Comparison of ENCODE assay signal across 1 cellular context in the genomic region with DNA sequence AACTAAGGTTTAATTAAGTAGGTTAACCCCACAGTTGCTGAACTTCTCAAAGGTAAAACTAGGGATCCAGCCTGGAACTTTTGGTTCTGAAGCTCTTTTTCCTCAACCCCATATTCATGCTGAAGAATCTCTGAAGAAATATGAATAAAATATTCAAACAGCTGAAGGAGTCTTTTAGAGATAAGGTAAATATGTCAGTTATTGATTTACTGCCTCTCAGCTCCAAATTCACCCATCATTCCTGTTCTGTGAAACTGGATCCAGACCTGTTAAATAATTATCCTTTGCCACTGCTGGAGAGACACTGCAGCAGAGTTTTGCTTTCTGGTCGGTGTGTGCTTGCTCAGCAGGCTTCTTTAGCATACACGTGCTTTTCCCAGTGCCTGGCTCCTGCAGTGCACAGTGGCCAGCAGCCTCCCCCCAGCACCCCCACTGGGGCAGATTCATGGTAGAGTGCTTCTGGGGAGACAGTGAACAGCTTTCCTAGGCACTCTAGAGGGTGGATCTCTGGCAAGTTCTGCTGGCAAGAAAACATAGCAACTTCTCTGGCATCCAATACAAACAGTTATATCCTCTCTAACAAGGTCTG.
TF ChIP-seq lines count a peak whose summit lies in the region.

No MANE protein-coding gene starts in this region.

TF ChIP-seq in K562, 482 proteins besides CTCF, POLR2A, EP300 and RAD21 (continued from another document):
- TF ChIP-seq, protein P1, sequence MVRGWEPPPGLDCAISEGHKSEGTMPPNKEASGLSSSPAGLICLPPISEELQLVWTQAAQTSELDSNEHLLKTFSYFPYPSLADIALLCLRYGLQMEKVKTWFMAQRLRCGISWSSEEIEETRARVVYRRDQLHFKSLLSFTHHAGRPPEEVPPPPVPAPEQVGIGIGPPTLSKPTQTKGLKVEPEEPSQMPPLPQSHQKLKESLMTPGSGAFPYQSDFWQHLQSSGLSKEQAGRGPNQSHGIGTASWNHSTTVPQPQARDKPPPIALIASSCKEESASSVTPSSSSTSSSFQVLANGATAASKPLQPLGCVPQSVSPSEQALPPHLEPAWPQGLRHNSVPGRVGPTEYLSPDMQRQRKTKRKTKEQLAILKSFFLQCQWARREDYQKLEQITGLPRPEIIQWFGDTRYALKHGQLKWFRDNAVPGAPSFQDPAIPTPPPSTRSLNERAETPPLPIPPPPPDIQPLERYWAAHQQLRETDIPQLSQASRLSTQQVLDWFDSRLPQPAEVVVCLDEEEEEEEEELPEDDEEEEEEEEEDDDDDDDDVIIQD (CRISPR knock-in tag; IDR thresholded peaks at IDR 0.05) = no peak
- TF ChIP-seq, protein P2, sequence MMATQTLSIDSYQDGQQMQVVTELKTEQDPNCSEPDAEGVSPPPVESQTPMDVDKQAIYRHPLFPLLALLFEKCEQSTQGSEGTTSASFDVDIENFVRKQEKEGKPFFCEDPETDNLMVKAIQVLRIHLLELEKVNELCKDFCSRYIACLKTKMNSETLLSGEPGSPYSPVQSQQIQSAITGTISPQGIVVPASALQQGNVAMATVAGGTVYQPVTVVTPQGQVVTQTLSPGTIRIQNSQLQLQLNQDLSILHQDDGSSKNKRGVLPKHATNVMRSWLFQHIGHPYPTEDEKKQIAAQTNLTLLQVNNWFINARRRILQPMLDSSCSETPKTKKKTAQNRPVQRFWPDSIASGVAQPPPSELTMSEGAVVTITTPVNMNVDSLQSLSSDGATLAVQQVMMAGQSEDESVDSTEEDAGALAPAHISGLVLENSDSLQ (IDR thresholded peaks at IDR 0.05) = peak; percentile 63
